ENCODE assay signal across 19 cellular contexts in genomic region chr9:79776581-79776980, GRCh38.
A peak's percentile ranks its signal among the peaks of the same experiment; 100 is the strongest.
DNase-seq lines count a peak whose midpoint lies in the region; FAIRE-seq and TF ChIP-seq lines count a peak whose summit lies in the region.
"Had no signal": no experiment of that assay in that cellular context is flagged by ENCODE, and none has a peak within 500 bp of the region (broad histone marks: within the 10 kb centered on the region; RNA-seq: fewer than 3 reads in every experiment).

No MANE protein-coding gene starts in this region.

- H3K9me3 Mint-ChIP-seq in immature natural killer cell = peaks cover 0 to 5% (median 0%) of the 10 kb centered on the region in 6 donors
- H3K9me3 Mint-ChIP-seq: CD8-positive, alpha-beta memory T cell had no signal

- no peak overlapping the region for H3K27ac Mint-ChIP-seq in immature natural killer cell
- H3K27ac Mint-ChIP-seq: CD8-positive, alpha-beta memory T cell had no signal

- no peak for TF ChIP-seq POLR2A in prostate gland (IDR thresholded peaks at IDR 0.05)

- no peaks in the 10 kb centered on the region for H3K36me3 Mint-ChIP-seq in immature natural killer cell
- H3K36me3 Mint-ChIP-seq: CD8-positive, alpha-beta memory T cell had no signal

- DNase-seq in NCI-H748 (lab: John Stamatoyannopoulos, UW; ENCODE audit: unreplicated experiment) (peak; percentile 30), NCI-H748 treated with DMSO at 0.1 percent for 48 hours (lab: John Stamatoyannopoulos, UW) (no peak), NCI-H1417 (lab: John Stamatoyannopoulos, UW) (peak in 2 of 3 experiments; percentile 22 to 71), bronchial epithelial cell (ENCODE audit: low read depth) (peak; percentile 74), prostate gland (ENCODE audit: low spot score) (peak; percentile 14), immature natural killer cell (no peak), DMS114 treated with DMSO at 0.1 percent for 48 hours (lab: John Stamatoyannopoulos, UW; ENCODE audit: unreplicated experiment) (no peak)
- no peak for DNase-seq in activated CD8-positive, alpha-beta memory T cell treated with anti-CD3 and anti-CD28 coated beads, Interleukin-2, amount 50 U/mL, for 48 hours
- DNase-seq: CD8-positive, alpha-beta memory T cell; EL; H7; MV-4-11; NCI-H1436 treated with DMSO at 0.1 percent for 48 hours; NCI-H2081; NCI-H526; NK-92 treated with Interleukin-12 subunit alpha and Interleukin-12 subunit beta, amount 100 ng/mL, for 24 hours; RPMI8226 had no signal

- no peaks in the 10 kb centered on the region for H3K4me1 Mint-ChIP-seq in immature natural killer cell
- H3K4me1 Mint-ChIP-seq: CD8-positive, alpha-beta memory T cell had no signal

- no peak overlapping the region for H3K4me3 Mint-ChIP-seq in immature natural killer cell
- H3K4me3 Mint-ChIP-seq: CD8-positive, alpha-beta memory T cell had no signal

- peaks cover 0 to 3% (median 2%) of the 10 kb centered on the region in 3 donors for H3K27me3 Mint-ChIP-seq in immature natural killer cell (ENCODE audit: low read depth in 3 of 3)

- no peak for TF ChIP-seq CTCF in bronchial epithelial cell (IDR thresholded peaks at IDR 0.05; ENCODE audit: insufficient read depth, low read length, severe bottlenecking)
- no peak for TF ChIP-seq CTCF in prostate gland (IDR thresholded peaks at IDR 0.05)

- intact Hi-C loops in prostate gland (cut with DNase I) = no loop called here

- H3K36me3 ChIP-seq in bronchial epithelial cell (ENCODE audit: control insufficient read depth, insufficient read depth, low read length) (no peaks in the 10 kb centered on the region), prostate gland (no peaks in the 10 kb centered on the region)
- H3K36me3 ChIP-seq: BLaER1 treated with 17β-estradiol and CSF1 and Interleukin-3, amounts not matched to agents 10 nM and 100 nM; SJSA1 had no signal

- H3K4me1 ChIP-seq in prostate gland (replicated peaks) = no peaks in the 10 kb centered on the region
- H3K4me1 ChIP-seq: BLaER1 treated with 17β-estradiol and CSF1 and Interleukin-3, amounts not matched to agents 10 nM and 100 nM; SJSA1 had no signal

- FAIRE-seq in bronchial epithelial cell (lab: Jason Lieb, UNC) = no peak

- WGBS in prostate gland = 27% methylated on average over 2 of the region's 2 CpGs

- H3K27me3 ChIP-seq in bronchial epithelial cell (ENCODE audit: control insufficient read depth, insufficient read depth, low read length) = no peaks in the 10 kb centered on the region
- H3K27me3 ChIP-seq in prostate gland (replicated peaks; ENCODE audit: insufficient read depth) = no peaks in the 10 kb centered on the region
- H3K27me3 ChIP-seq: BLaER1 treated with 17β-estradiol and CSF1 and Interleukin-3, amounts not matched to agents 10 nM and 100 nM; SJSA1 had no signal

- no peak overlapping the region for H3K27ac ChIP-seq in prostate gland
- H3K27ac ChIP-seq: BLaER1 treated with 17β-estradiol and CSF1 and Interleukin-3, amounts not matched to agents 10 nM and 100 nM; SJSA1 had no signal

- H3K4me3 ChIP-seq in bronchial epithelial cell (ENCODE audit: low read depth, low read length) (no peak overlapping the region), prostate gland (no peak overlapping the region)
- H3K4me3 ChIP-seq: BLaER1 treated with 17β-estradiol and CSF1 and Interleukin-3, amounts not matched to agents 10 nM and 100 nM; SJSA1 had no signal

- H3K9me3 ChIP-seq in prostate gland = no peaks in the 10 kb centered on the region
- H3K9me3 ChIP-seq: SJSA1 had no signal

Comparison
In these comparisons a context has a peak if more than half of its experiments do, and no peak if none do; other contexts are left out.
1. DNase-seq: peak in NCI-H748 (single experiment), NCI-H1417 (2 of 3), bronchial epithelial cell (single experiment) and prostate gland (single experiment); none in NCI-H748 treated with DMSO at 0.1 percent for 48 hours (single experiment), activated CD8-positive, alpha-beta memory T cell treated with anti-CD3 and anti-CD28 coated beads, Interleukin-2, amount 50 U/mL, for 48 hours (single experiment), immature natural killer cell (0 of 3) and DMS114 treated with DMSO at 0.1 percent for 48 hours (single experiment).